5 cellular contexts compared by ENCODE assay signal in the genomic region with DNA sequence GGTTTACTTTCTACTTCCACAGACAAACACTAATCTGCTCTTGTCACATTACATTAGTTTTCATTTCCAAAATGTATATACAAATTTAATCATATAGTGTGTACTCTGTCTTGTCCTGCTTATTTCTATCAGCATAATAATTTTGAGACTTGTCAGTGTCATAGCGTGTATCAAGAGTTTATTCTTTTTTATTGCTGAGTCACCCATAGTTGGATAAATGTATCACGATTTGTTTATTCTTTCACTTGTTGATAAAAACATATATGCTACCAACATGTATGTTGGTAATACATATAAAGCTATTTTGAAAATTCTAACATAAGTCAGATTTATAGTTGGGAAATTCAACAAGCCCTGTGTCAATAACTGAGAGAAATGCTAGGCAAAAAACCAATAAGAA.
"Had no signal": no experiment of that assay in that cellular context is flagged by ENCODE, and none has a peak within 500 bp of the region (broad histone marks: within the 10 kb centered on the region; RNA-seq: fewer than 3 reads in every experiment).

No MANE protein-coding gene starts in this region.

- H3K4me1 ChIP-seq: HAP-1 had no signal

- DNase-seq: GOT3, H7, KG1 had no signal

- H3K27ac ChIP-seq: HL-60 had no signal

- H3K9me3 ChIP-seq: HAP-1 had no signal

- H3K36me3 ChIP-seq: HAP-1 had no signal

- H3K4me3 ChIP-seq: HAP-1 had no signal
